8 cellular contexts compared by ENCODE assay signal in the genomic region with DNA sequence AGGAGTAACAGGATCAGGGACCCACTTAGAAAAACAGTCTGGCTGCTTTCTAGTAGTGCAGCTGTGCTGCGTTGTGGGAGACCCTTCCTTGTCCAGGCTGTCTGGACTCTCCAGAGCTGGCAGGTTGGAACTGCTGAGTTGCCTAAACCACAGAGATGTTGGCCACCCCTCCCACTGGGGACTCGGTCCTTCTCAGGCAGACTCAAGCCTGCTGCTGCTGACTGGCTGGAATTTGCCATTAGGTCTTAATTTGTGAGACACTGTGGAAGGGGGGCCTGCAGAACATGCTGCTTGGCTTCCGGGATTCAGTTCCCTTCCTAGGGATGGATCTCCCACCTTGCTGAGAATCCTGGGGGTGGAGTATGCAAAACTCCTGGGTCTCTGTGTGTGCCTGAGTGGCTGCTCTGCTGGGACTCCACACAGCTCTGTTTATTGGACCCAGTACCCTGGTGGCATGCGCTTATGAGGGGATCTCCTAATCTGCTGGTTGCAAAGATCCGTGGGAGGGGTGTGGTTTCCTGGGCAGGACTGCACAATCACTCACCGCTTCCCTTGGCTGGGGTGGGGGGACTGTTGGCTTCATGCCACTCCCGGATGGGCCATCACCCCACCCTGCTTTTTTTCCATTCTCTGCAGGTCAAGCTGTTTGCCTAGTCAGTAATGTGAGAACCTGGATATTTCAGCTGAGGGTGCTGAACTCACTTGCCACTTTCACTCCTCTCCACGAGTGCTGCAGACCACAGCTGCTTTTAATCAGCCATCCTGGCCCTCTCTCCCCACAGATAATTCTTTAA.
DNase-seq lines count a peak whose midpoint lies in the region; TF ChIP-seq lines count a peak whose summit lies in the region.

No MANE protein-coding gene starts in this region.

- no peaks in the 10 kb centered on the region for H3K36me3 ChIP-seq in adipocyte (ENCODE audit: control insufficient read depth, insufficient read depth, low read length, severe bottlenecking)

- H3K27me3 ChIP-seq in adipocyte (replicated peaks; ENCODE audit: control insufficient read depth, insufficient read depth, low read length) (no peaks in the 10 kb centered on the region), dorsolateral prefrontal cortex (no peaks in the 10 kb centered on the region)

- no peak overlapping the region for H3K27ac ChIP-seq in dorsolateral prefrontal cortex

- intact Hi-C loops in dorsolateral prefrontal cortex (cut with DNase I), result no loop called here

- TF ChIP-seq CTCF in GM13976 (IDR thresholded peaks at IDR 0.05; ENCODE audit: borderline replicate concordance, control extremely low read depth, extremely low read depth, insufficient read depth, missing control alignments), result no peak
- no peak for TF ChIP-seq CTCF in dorsolateral prefrontal cortex (IDR thresholded peaks at IDR 0.05 in 54 of 56, conservative IDR thresholded peaks at IDR 0.05 in 2 of 56; ENCODE audit: low read depth in 1 of 56, partially characterized antibody in 56 of 56)

- no peaks in the 10 kb centered on the region for H3K9me3 ChIP-seq in adipocyte (ENCODE audit: control insufficient read depth, low read length)

- in situ Hi-C loops in GM13976 (cut with MboI; ENCODE audit: low sequenced_read_pairs, unreplicated experiment), result no loop called here

- H3K4me3 ChIP-seq in adipocyte (ENCODE audit: low read length) (no peak overlapping the region), dorsolateral prefrontal cortex (no peak overlapping the region)

- H3K9ac ChIP-seq in adipocyte (ENCODE audit: low read length), result no peak overlapping the region

- DNase-seq in GM13976 (ENCODE audit: low spot score), result peak; percentile 33
- DNase-seq in H4 (ENCODE audit: low spot score), result peak; percentile 3
- DNase-seq in NCI-H226, result peak; percentile 21
- peak; percentile 12 for DNase-seq in adipocyte (ENCODE audit: low read depth)
- peak; percentile 35 for DNase-seq in myocyte (ENCODE audit: low read depth)
- DNase-seq in dorsolateral prefrontal cortex, result no peak
- DNase-seq in NCI-H345 (lab: John Stamatoyannopoulos, UW), result no peak
- no peak for DNase-seq in NCI-H446 treated with DMSO at 0.1 percent for 48 hours (lab: John Stamatoyannopoulos, UW)

- H3K4me1 ChIP-seq in adipocyte (ENCODE audit: control insufficient read depth, insufficient read depth, low read length), result no peaks in the 10 kb centered on the region

Comparison
In these comparisons a context has a peak if more than half of its experiments do, and no peak if none do; other contexts are left out.
1. DNase-seq: peak in GM13976 (single experiment), H4 (single experiment), NCI-H226 (single experiment), adipocyte (single experiment) and myocyte (single experiment); none in dorsolateral prefrontal cortex (0 of 10), NCI-H345 (single experiment) and NCI-H446 treated with DMSO at 0.1 percent for 48 hours (single experiment).